ENCODE assay signal across 8 cellular contexts in genomic region chr20:17849901-17850673, GRCh38.
DNase-seq lines count a peak whose midpoint lies in the region; ATAC-seq and TF ChIP-seq lines count a peak whose summit lies in the region.

No MANE protein-coding gene starts in this region.

- H3K27me3 ChIP-seq in gastroesophageal sphincter (no peaks in the 10 kb centered on the region), gastrocnemius medialis (no peaks in the 10 kb centered on the region)

- DNase-seq in DMS 273 treated with DMSO at 0.1 percent for 48 hours (lab: John Stamatoyannopoulos, UW) (peak; percentile 68), SW 1271 (lab: John Stamatoyannopoulos, UW) (peak; percentile 95 to 97), gastrocnemius medialis (peak; percentile 43 to 82)
- DNase-seq in activated CD8-positive, alpha-beta memory T cell treated with anti-CD3 and anti-CD28 coated beads for 24 hours, result no peak
- DNase-seq in activated CD4-positive, alpha-beta memory T cell treated with anti-CD3 and anti-CD28 coated beads, Interleukin-2, amount 10 ng/mL, durations not matched to agents 7 days and 5 days, result no peak

- H3K4me1 Mint-ChIP-seq in activated CD4-positive, alpha-beta memory T cell treated with anti-CD3 and anti-CD28 coated beads, Interleukin-2, amount 10 ng/mL, durations not matched to agents 7 days and 5 days, result peaks cover 52% of the 10 kb centered on the region

- in situ Hi-C loops in gastrocnemius medialis (cut with MboI; ENCODE audit: low sequenced_read_pairs in 4 of 4), result no loop called here

- 53 to 74% methylated on average over 5 to 6 of the region's 15 CpGs for WGBS in gastroesophageal sphincter (ENCODE audit: low coverage in 1 of 2), 2 donors

- no peak for TF ChIP-seq POLR2A in gastroesophageal sphincter (IDR thresholded peaks at IDR 0.05)
- TF ChIP-seq POLR2A in gastrocnemius medialis (IDR thresholded peaks at IDR 0.05), result no peak

- TF ChIP-seq EP300 in gastroesophageal sphincter (IDR thresholded peaks at IDR 0.05), result no peak

- H3K36me3 Mint-ChIP-seq in activated CD4-positive, alpha-beta memory T cell treated with anti-CD3 and anti-CD28 coated beads, Interleukin-2, amount 10 ng/mL, durations not matched to agents 7 days and 5 days (ENCODE audit: low read depth), result peaks cover 3% of the 10 kb centered on the region

- H3K27ac Mint-ChIP-seq in activated CD4-positive, alpha-beta memory T cell treated with anti-CD3 and anti-CD28 coated beads, Interleukin-2, amount 10 ng/mL, durations not matched to agents 7 days and 5 days, result no peak overlapping the region

- CTCF ChIA-PET in activated CD4-positive, alpha-beta memory T cell treated with anti-CD3 and anti-CD28 coated beads, Interleukin-2, amount 10 ng/mL, durations not matched to agents 7 days and 5 days (lab: Charles Lee), result no interaction called here

- H3K36me3 ChIP-seq in gastroesophageal sphincter, result no peaks in the 10 kb centered on the region
- H3K36me3 ChIP-seq in gastrocnemius medialis, result no peaks in the 10 kb centered on the region

- no peaks in the 10 kb centered on the region for H3K9me3 Mint-ChIP-seq in activated CD4-positive, alpha-beta memory T cell treated with anti-CD3 and anti-CD28 coated beads, Interleukin-2, amount 10 ng/mL, durations not matched to agents 7 days and 5 days

- POLR2A ChIA-PET in activated CD4-positive, alpha-beta memory T cell treated with anti-CD3 and anti-CD28 coated beads, Interleukin-2, amount 10 ng/mL, durations not matched to agents 7 days and 5 days (lab: Charles Lee), result no interaction called here

- no peak overlapping the region for H3K4me3 Mint-ChIP-seq in activated CD4-positive, alpha-beta memory T cell treated with anti-CD3 and anti-CD28 coated beads, Interleukin-2, amount 10 ng/mL, durations not matched to agents 7 days and 5 days

- intact Hi-C loops in gastrocnemius medialis (cut with DNase I; ENCODE audit: low total_unique reads), result no loop called here

- ATAC-seq in gastroesophageal sphincter (peak; percentile 92), gastrocnemius medialis (peak; percentile 78 to 90), GM19452 (IDR thresholded peaks at IDR 0.05; ENCODE audit: unreplicated experiment) (no peak), HG03565 (IDR thresholded peaks at IDR 0.05; ENCODE audit: unreplicated experiment) (no peak)

- TF ChIP-seq CTCF in gastroesophageal sphincter (IDR thresholded peaks at IDR 0.05), result no peak
- TF ChIP-seq CTCF in gastrocnemius medialis (IDR thresholded peaks at IDR 0.05 in 4 of 5, conservative IDR thresholded peaks at IDR 0.05 in 1 of 5), result no peak

- no peak overlapping the region for H3K4me3 ChIP-seq in gastroesophageal sphincter
- no peak overlapping the region for H3K4me3 ChIP-seq in gastrocnemius medialis

- H3K9me3 ChIP-seq in gastroesophageal sphincter (no peaks in the 10 kb centered on the region), gastrocnemius medialis (no peaks in the 10 kb centered on the region)

- peaks cover 6% of the 10 kb centered on the region for H3K27me3 Mint-ChIP-seq in activated CD4-positive, alpha-beta memory T cell treated with anti-CD3 and anti-CD28 coated beads, Interleukin-2, amount 10 ng/mL, durations not matched to agents 7 days and 5 days

- H3K4me1 ChIP-seq in gastroesophageal sphincter (peaks cover 0 to 15% (median 13%) of the 10 kb centered on the region in 3 donors), gastrocnemius medialis (peaks cover 3 to 15% of the 10 kb centered on the region in 2 donors)

- H3K27ac ChIP-seq in gastroesophageal sphincter (peak overlapping the region in 3 of 4 donors; percentile 71 to 80 (median 71)), gastrocnemius medialis (peak overlapping the region; percentile 63 to 70 (median 68))

Comparison
In these comparisons a context has a peak if more than half of its experiments do, and no peak if none do; other contexts are left out.
1. DNase-seq: peak in DMS 273 treated with DMSO at 0.1 percent for 48 hours (single experiment), SW 1271 (2 of 2) and gastrocnemius medialis (2 of 2); none in activated CD8-positive, alpha-beta memory T cell treated with anti-CD3 and anti-CD28 coated beads for 24 hours (single experiment) and activated CD4-positive, alpha-beta memory T cell treated with anti-CD3 and anti-CD28 coated beads, Interleukin-2, amount 10 ng/mL, durations not matched to agents 7 days and 5 days (single experiment).
2. ATAC-seq: peak in gastroesophageal sphincter (single experiment) and gastrocnemius medialis (2 of 2); none in GM19452 (single experiment) and HG03565 (single experiment).